9 cellular contexts compared by ENCODE assay signal in genomic region chr3:66138336-66139234, GRCh38.
DNase-seq lines count a peak whose midpoint lies in the region; ATAC-seq, FAIRE-seq and TF ChIP-seq lines count a peak whose summit lies in the region.
"Had no signal": no experiment of that assay in that cellular context is flagged by ENCODE, and none has a peak within 500 bp of the region (broad histone marks: within the 10 kb centered on the region; RNA-seq: fewer than 3 reads in every experiment).

No MANE protein-coding gene starts in this region.

- no peak for TF ChIP-seq POLR2A in K562 (conservative IDR thresholded peaks at IDR 0.05)

- H3K27ac ChIP-seq in K562 (ENCODE audit: extremely low read depth, low read depth, low read length) (no peak overlapping the region), substantia nigra (ENCODE audit: low read depth, low read length, poor library complexity, severe bottlenecking) (no peak overlapping the region)

- peak; percentile 15 to 59; a peak in 2 of 4 replicates for TF ChIP-seq RAD21 in K562 (CRISPR knock-in tag; conservative IDR thresholded peaks at IDR 0.05 in 1 of 2, IDR thresholded peaks at IDR 0.05 in 1 of 2)

- no peaks in the 10 kb centered on the region for H3K9me3 ChIP-seq in K562 (replicated peaks; ENCODE audit: control insufficient read depth, insufficient read depth, low read depth, low read length)

- no peaks in the 10 kb centered on the region for H3K36me3 ChIP-seq in K562 (ENCODE audit: control insufficient read depth, insufficient read depth, low read length)

- no peak overlapping the region for H3K9ac ChIP-seq in K562 (ENCODE audit: insufficient read depth in 1 of 2, low read depth in 2 of 2, low read length in 2 of 2)

- FAIRE-seq in K562 (lab: Jason Lieb, UNC): peak; percentile 65
- FAIRE-seq: A204.1 had no signal

- POLR2A ChIA-PET in K562 (lab: Yijun Ruan, JAX): no interaction called here

- TF ChIP-seq CTCF in K562 (IDR thresholded peaks at IDR 0.05 in 2 of 3, conservative IDR thresholded peaks at IDR 0.05 in 1 of 3; ENCODE audit: insufficient read depth in 2 of 3, low read depth in 1 of 3, low read length in 3 of 3): peak; percentile 52 to 53 (median 53)

- WGBS in K562 (ENCODE audit: insufficient coverage, low coverage, missing lambda C conversion rate): 0% methylated on average over 3 of the region's 6 CpGs

- in situ Hi-C loops in K562 (cut with MboI): loop anchor here (25.0 kb wide), 1 partner anchor 351 kb away; no protein-coding TSS in a partner anchor

- TF ChIP-seq EP300 in K562 (IDR thresholded peaks at IDR 0.05; ENCODE audit: low read length): no peak

- peak; percentile 30 to 72 (median 53) for DNase-seq in NCI-H1417 (lab: John Stamatoyannopoulos, UW)
- DNase-seq in NCI-H1417 treated with DMSO at 0.1 percent for 48 hours (lab: John Stamatoyannopoulos, UW): no peak
- DNase-seq in NCI-H526 treated with DMSO at 0.1 percent for 48 hours (lab: John Stamatoyannopoulos, UW): peak; percentile 26
- peak; percentile 6 to 34 (median 16) for DNase-seq in K562 (ENCODE audit: extremely low read depth in 1 of 4, low spot score in 3 of 4)
- peak; percentile 63 for DNase-seq in iPS DF 19.7 (ENCODE audit: low read depth, low spot score)
- peak in 31 of 49 donors; percentile 2 to 70 (median 14) for DNase-seq in substantia nigra (lab: John Stamatoyannopoulos, UW)

- H2AFZ ChIP-seq in K562 (ENCODE audit: low read depth, low read length): no peak overlapping the region

- no peak overlapping the region for H3K4me2 ChIP-seq in K562 (ENCODE audit: insufficient read depth, low read length)

- CTCF ChIA-PET in K562 (lab: Yijun Ruan, JAX; ENCODE audit: low intra/inter-chr PET ratio): no interaction called here

- H3K27me3 ChIP-seq in K562 (ENCODE audit: control insufficient read depth in 2 of 2, insufficient read depth in 2 of 2, low read length in 2 of 2): peaks cover 0 to 2% of the 10 kb centered on the region in 2 experiments; a peak in 1 of 5 replicates

- H3K4me1 ChIP-seq in K562 (replicated peaks in 1 of 2; ENCODE audit: control insufficient read depth in 2 of 2, insufficient read depth in 2 of 2, low read length in 2 of 2): no peaks in the 10 kb centered on the region

- intact Hi-C loops in K562 (cut with micrococcal nuclease): loop anchor here (1.0 kb wide), 1 partner anchor 353 kb away; no protein-coding TSS in a partner anchor

- no peaks in the 10 kb centered on the region for H3K79me2 ChIP-seq in K562 (ENCODE audit: control insufficient read depth, insufficient read depth, low read length)

- ATAC-seq in HG02678 (IDR thresholded peaks at IDR 0.05; ENCODE audit: unreplicated experiment) (peak; percentile 60), K562 (peak; percentile 77), HG03095 (IDR thresholded peaks at IDR 0.05; ENCODE audit: unreplicated experiment) (no peak)

- no peak overlapping the region for H3K4me3 ChIP-seq in K562

- no TSS peak for BruUV-seq in K562 (replicated peaks; lab: Mats Ljungman, UMichigan)

- H3K9me1 ChIP-seq in K562 (ENCODE audit: control insufficient read depth, insufficient read depth, low read length): no peaks in the 10 kb centered on the region

- no peaks in the 10 kb centered on the region for H4K20me1 ChIP-seq in K562 (replicated peaks; ENCODE audit: control insufficient read depth, insufficient read depth, low read length)

TF ChIP-seq in K562, 482 proteins besides CTCF, POLR2A, EP300 and RAD21:
- TF ChIP-seq DLX4 (CRISPR knock-in tag; IDR thresholded peaks at IDR 0.05) (no peak), SMC3 (conservative IDR thresholded peaks at IDR 0.05; ENCODE audit: insufficient read depth, low read depth, low read length) (0 out of 2 replicates have a peak, but pooled peaks have one; percentile 36), ZKSCAN3 (CRISPR knock-in tag; IDR thresholded peaks at IDR 0.05) (no peak), DEAF1 (CRISPR knock-in tag; IDR thresholded peaks at IDR 0.05) (no peak)
